ENCODE assay signal across 30 cellular contexts in the genomic region with DNA sequence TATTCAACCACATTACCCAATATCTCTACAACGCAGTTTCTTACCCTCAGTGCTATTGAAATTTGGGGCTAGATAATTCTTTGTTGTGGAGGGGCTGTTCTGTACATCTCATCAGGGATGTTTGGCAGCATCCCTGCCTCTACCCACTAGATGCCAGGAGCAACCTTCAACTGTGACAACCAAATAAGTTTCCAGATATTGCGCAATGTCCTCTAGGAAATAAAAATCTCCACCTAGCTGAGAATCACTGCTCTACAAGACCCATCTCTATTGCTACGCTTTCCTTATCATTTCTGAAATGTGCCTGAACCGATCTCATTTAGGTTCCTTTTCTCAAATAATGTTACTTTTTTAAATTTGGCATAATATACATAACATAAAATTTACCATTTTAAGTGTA.
"Had no signal": no experiment of that assay in that cellular context is flagged by ENCODE, and none has a peak within 500 bp of the region (broad histone marks: within the 10 kb centered on the region; RNA-seq: fewer than 3 reads in every experiment).

No MANE protein-coding gene starts in this region.

- H3K36me3 Mint-ChIP-seq: immature natural killer cell; naive thymus-derived CD8-positive, alpha-beta T cell; stimulated activated memory B cell treated with anti-CD40 and anti-IgM and Interleukin-4, amounts not matched to agents 10 μg/mL and 1 μg/mL and 100 μg/mL, for 72 hours; type B pancreatic cell had no signal

- H3K9me3 Mint-ChIP-seq: nephron; neural crest cell; stimulated activated memory B cell treated with anti-CD40 and anti-IgM and Interleukin-4, amounts not matched to agents 10 μg/mL and 1 μg/mL and 100 μg/mL, for 72 hours; stimulated activated naive CD8-positive, alpha-beta T cell treated with anti-CD3 and anti-CD28 coated beads, Interleukin-15, amount 100 ng/mL, for 72 hours; type B pancreatic cell had no signal

- FAIRE-seq: islet of Langerhans, kidney, pancreas, small intestine had no signal

- H3K9me3 ChIP-seq: lower lobe of right lung, pancreas, prostate gland, sigmoid colon, tibial nerve, uterus had no signal

- ATAC-seq: left colon; left lung; lower lobe of right lung; naive thymus-derived CD8-positive, alpha-beta T cell; pancreas; right cardiac atrium; stimulated activated memory B cell treated with anti-CD40 and anti-IgM and Interleukin-4, amounts not matched to agents 10 μg/mL and 1 μg/mL and 100 μg/mL, for 72 hours; stimulated activated naive CD8-positive, alpha-beta T cell treated with anti-CD3 and anti-CD28 coated beads, Interleukin-15, amount 100 ng/mL, for 72 hours had no signal

- H3K27ac Mint-ChIP-seq: immature natural killer cell; naive thymus-derived CD8-positive, alpha-beta T cell; nephron; stimulated activated memory B cell treated with anti-CD40 and anti-IgM and Interleukin-4, amounts not matched to agents 10 μg/mL and 1 μg/mL and 100 μg/mL, for 72 hours; stimulated activated naive CD8-positive, alpha-beta T cell treated with anti-CD3 and anti-CD28 coated beads, Interleukin-15, amount 100 ng/mL, for 72 hours; type B pancreatic cell had no signal

- DNase-seq: immature natural killer cell; kidney; left colon; left lung; lower lobe of right lung; mammary epithelial cell; mesenchymal stem cell; naive thymus-derived CD8-positive, alpha-beta T cell; nucleus accumbens; pancreas; posterior cingulate gyrus; retina; right cardiac atrium; sigmoid colon; small intestine; stimulated activated CD4-positive, alpha-beta T cell treated with anti-CD3 and anti-CD28 coated beads, Interleukin-1b, Interleukin-23, amount 100 ng/mL, for 48 hours; stimulated activated CD4-positive, alpha-beta T cell treated with anti-CD3 and anti-CD28 coated beads, Interleukin-2, amount 100 ng/mL, for 48 hours; stimulated activated CD4-positive, alpha-beta T cell treated with anti-CD3 and anti-CD28 coated beads, Interleukin-4, amount 100 ng/mL, for 4 hours; stimulated activated CD8-positive, alpha-beta memory T cell treated with anti-CD3 and anti-CD28 coated beads, Interleukin-4, amount 100 ng/mL, for 48 hours; stimulated activated naive CD4-positive, alpha-beta T cell treated with Interleukin-2 at 50 U/mL for 16 hours; stimulated activated naive CD8-positive, alpha-beta T cell treated with anti-CD3 and anti-CD28 coated beads, Interleukin-15, amount 100 ng/mL, for 72 hours; substantia nigra; uterus had no signal

- H3K27me3 ChIP-seq: left lung, pancreas, sigmoid colon, tibial nerve, uterus had no signal

- H3K4me1 ChIP-seq: left lung, lower lobe of right lung, pancreas, prostate gland, sigmoid colon, tibial nerve, uterus had no signal

- H3K4me3 Mint-ChIP-seq: immature natural killer cell; naive thymus-derived CD8-positive, alpha-beta T cell; nephron; neural crest cell; stimulated activated memory B cell treated with anti-CD40 and anti-IgM and Interleukin-4, amounts not matched to agents 10 μg/mL and 1 μg/mL and 100 μg/mL, for 72 hours; stimulated activated naive CD8-positive, alpha-beta T cell treated with anti-CD3 and anti-CD28 coated beads, Interleukin-15, amount 100 ng/mL, for 72 hours; type B pancreatic cell had no signal

- H3K27ac ChIP-seq: left lung, lower lobe of right lung, pancreas, prostate gland, sigmoid colon, tibial nerve, uterus had no signal

- H3K4me1 Mint-ChIP-seq: immature natural killer cell; naive thymus-derived CD8-positive, alpha-beta T cell; nephron; neural crest cell; stimulated activated memory B cell treated with anti-CD40 and anti-IgM and Interleukin-4, amounts not matched to agents 10 μg/mL and 1 μg/mL and 100 μg/mL, for 72 hours; stimulated activated naive CD8-positive, alpha-beta T cell treated with anti-CD3 and anti-CD28 coated beads, Interleukin-15, amount 100 ng/mL, for 72 hours had no signal

- H3K27me3 Mint-ChIP-seq: stimulated activated memory B cell treated with anti-CD40 and anti-IgM and Interleukin-4, amounts not matched to agents 10 μg/mL and 1 μg/mL and 100 μg/mL, for 72 hours had no signal

- H3K4me3 ChIP-seq: left lung, lower lobe of right lung, pancreas, prostate gland, sigmoid colon, tibial nerve, uterus had no signal

- H3K36me3 ChIP-seq: left lung, lower lobe of right lung, pancreas, prostate gland, sigmoid colon, tibial nerve, uterus had no signal
